In genomic region chr2:9310390-9310789, GRCh38 we compare ENCODE assay signal across 9 cellular contexts.
DNase-seq lines count a peak whose midpoint lies in the region; ATAC-seq and TF ChIP-seq lines count a peak whose summit lies in the region.
"Had no signal": no experiment of that assay in that cellular context is flagged by ENCODE, and none has a peak within 500 bp of the region (broad histone marks: within the 10 kb centered on the region; RNA-seq: fewer than 3 reads in every experiment).

No MANE protein-coding gene starts in this region.

- POLR2A ChIA-PET in BJ (lab: Charles Lee), result no interaction called here

- H2BK5ac ChIP-seq in trophoblast cell (ENCODE audit: low read depth, low read length, poor library complexity) (no peak overlapping the region), neuronal stem cell (ENCODE audit: low read length) (no peak overlapping the region)

- H3K9me3 ChIP-seq in SJCRH30 (replicated peaks) (no peaks in the 10 kb centered on the region), fibroblast of lung (ENCODE audit: control insufficient read depth, insufficient read depth, low read depth, low read length) (no peaks in the 10 kb centered on the region), trophoblast cell (ENCODE audit: insufficient read depth, low read depth, low read length) (no peaks in the 10 kb centered on the region), neuronal stem cell (replicated peaks in 1 of 2; ENCODE audit: control insufficient read depth in 2 of 2, insufficient read depth in 1 of 2, low read depth in 1 of 2, low read length in 2 of 2) (no peaks in the 10 kb centered on the region)

- H3K4me1 ChIP-seq in SJCRH30 (peaks cover 36% of the 10 kb centered on the region), fibroblast of lung (ENCODE audit: control insufficient read depth, extremely low read depth, insufficient read depth, low read length) (peaks cover 18% of the 10 kb centered on the region), trophoblast cell (ENCODE audit: control insufficient read depth in 1 of 2, insufficient read depth in 2 of 2, low read length in 2 of 2) (peaks cover 14 to 17% of the 10 kb centered on the region in 2 experiments), neuronal stem cell (ENCODE audit: control insufficient read depth in 2 of 2, insufficient read depth in 1 of 2, low read depth in 1 of 2, low read length in 2 of 2) (no peaks in the 10 kb centered on the region)

- H3K27me3 ChIP-seq in BJ (ENCODE audit: control insufficient read depth, insufficient read depth, low read length) (no peaks in the 10 kb centered on the region), SJCRH30 (no peaks in the 10 kb centered on the region), fibroblast of lung (ENCODE audit: control insufficient read depth, insufficient read depth, low read length) (no peaks in the 10 kb centered on the region), trophoblast cell (ENCODE audit: insufficient read depth, low read length) (no peaks in the 10 kb centered on the region), neuronal stem cell (ENCODE audit: control insufficient read depth in 3 of 3, insufficient read depth in 3 of 3, low read depth in 1 of 3, low read length in 3 of 3) (no peaks in the 10 kb centered on the region)

- H3K79me1 ChIP-seq in trophoblast cell (ENCODE audit: low read length) (no peaks in the 10 kb centered on the region), neuronal stem cell (ENCODE audit: low read depth, low read length) (peaks cover 3% of the 10 kb centered on the region)

- H3K4me1 Mint-ChIP-seq in activated T-cell treated with anti-CD3 and anti-CD28 coated beads, Interleukin-2, amount 50 U/mL, for 72 hours (ENCODE audit: low read depth), result no peaks in the 10 kb centered on the region
- H3K4me1 Mint-ChIP-seq: central memory CD8-positive, alpha-beta T cell had no signal

- ATAC-seq in GM18511 (IDR thresholded peaks at IDR 0.05; ENCODE audit: unreplicated experiment), result no peak
- ATAC-seq in activated T-cell treated with anti-CD3 and anti-CD28 coated beads, Interleukin-2, amount 50 U/mL, for 72 hours (replicated peaks in 1 of 2), result no peak

- H3K36me3 ChIP-seq in BJ (ENCODE audit: control insufficient read depth, insufficient read depth, low read length) (no peaks in the 10 kb centered on the region), SJCRH30 (peaks cover 2% of the 10 kb centered on the region; the same call in 1 of the 2 replicates), fibroblast of lung (ENCODE audit: control insufficient read depth, insufficient read depth, low read length) (no peaks in the 10 kb centered on the region), trophoblast cell (ENCODE audit: control insufficient read depth in 1 of 2, insufficient read depth in 2 of 2, low read length in 2 of 2) (no peaks in the 10 kb centered on the region), neuronal stem cell (replicated peaks in 1 of 2; ENCODE audit: control insufficient read depth in 2 of 2, insufficient read depth in 2 of 2, low read length in 2 of 2) (peaks cover 0 to 16% of the 10 kb centered on the region in 2 donors)

- H3K4me3 ChIP-seq in BJ (ENCODE audit: low read depth, low read length) (no peak overlapping the region), SJCRH30 (no peak overlapping the region), fibroblast of lung (replicated peaks in 1 of 4; ENCODE audit: control extremely low read depth in 1 of 4, insufficient read depth in 1 of 4, low read depth in 3 of 4, low read length in 4 of 4) (no peak overlapping the region), trophoblast cell (ENCODE audit: low read depth, low read length) (no peak overlapping the region), neuronal stem cell (ENCODE audit: low read length in 2 of 2) (no peak overlapping the region)

- H2BK15ac ChIP-seq in neuronal stem cell (ENCODE audit: low read length), result no peak overlapping the region

- no peaks in the 10 kb centered on the region for H3K36me3 Mint-ChIP-seq in activated T-cell treated with anti-CD3 and anti-CD28 coated beads, Interleukin-2, amount 50 U/mL, for 72 hours (ENCODE audit: insufficient read depth in 2 of 2)

- H4K20me1 ChIP-seq in fibroblast of lung (ENCODE audit: control insufficient read depth, extremely low read depth, insufficient read depth, low read length), result no peaks in the 10 kb centered on the region

- H2AFZ ChIP-seq in fibroblast of lung (ENCODE audit: low read length) (no peak overlapping the region), trophoblast cell (ENCODE audit: insufficient read depth, low read length, poor library complexity) (no peak overlapping the region), neuronal stem cell (ENCODE audit: low read length) (no peak overlapping the region)

- H2AK5ac ChIP-seq in trophoblast cell (ENCODE audit: low read length), result no peak overlapping the region
- no peak overlapping the region for H2AK5ac ChIP-seq in neuronal stem cell (ENCODE audit: low read depth, low read length)

- H3K4me2 ChIP-seq in fibroblast of lung (ENCODE audit: extremely low read depth, insufficient read depth, low read length) (peak overlapping the region; percentile 70), trophoblast cell (ENCODE audit: low read length) (peak overlapping the region; percentile 23), neuronal stem cell (ENCODE audit: insufficient read depth, low read length, poor library complexity, severe bottlenecking) (no peak overlapping the region)

- H3K79me2 ChIP-seq in fibroblast of lung (ENCODE audit: control insufficient read depth, insufficient read depth, low read length), result peaks cover 11% of the 10 kb centered on the region
- no peaks in the 10 kb centered on the region for H3K79me2 ChIP-seq in trophoblast cell (ENCODE audit: control insufficient read depth, insufficient read depth, low read length, poor library complexity)

- H3K14ac ChIP-seq in trophoblast cell (ENCODE audit: low read length) (no peak overlapping the region), neuronal stem cell (ENCODE audit: low read length) (no peak overlapping the region)

- H3K9ac ChIP-seq in fibroblast of lung (ENCODE audit: insufficient read depth, low read length), result no peak overlapping the region
- no peak overlapping the region for H3K9ac ChIP-seq in trophoblast cell (ENCODE audit: low read length)
- no peak overlapping the region for H3K9ac ChIP-seq in neuronal stem cell (ENCODE audit: low read depth, low read length, poor library complexity)

- H4K8ac ChIP-seq in trophoblast cell (ENCODE audit: low read depth, low read length) (no peak overlapping the region), neuronal stem cell (ENCODE audit: low read depth, low read length) (no peak overlapping the region)

- H3K4ac ChIP-seq in trophoblast cell (ENCODE audit: low read depth, low read length) (no peak overlapping the region), neuronal stem cell (ENCODE audit: low read length) (no peak overlapping the region)

- H3K27me3 Mint-ChIP-seq in activated T-cell treated with anti-CD3 and anti-CD28 coated beads, Interleukin-2, amount 50 U/mL, for 72 hours (ENCODE audit: low read depth), result peaks cover 5% of the 10 kb centered on the region

- TF ChIP-seq CTCF in BJ (IDR thresholded peaks at IDR 0.05; ENCODE audit: insufficient read depth, low read depth, low read length) (no peak), fibroblast of lung (conservative IDR thresholded peaks at IDR 0.05 in 1 of 2, IDR thresholded peaks at IDR 0.05 in 1 of 2; ENCODE audit: low read depth in 1 of 2, low read length in 2 of 2) (no peak)

- no peak overlapping the region for H3K18ac ChIP-seq in trophoblast cell (ENCODE audit: low read length)
- H3K18ac ChIP-seq in neuronal stem cell (ENCODE audit: low read length), result no peak overlapping the region

- H3K27ac Mint-ChIP-seq in activated T-cell treated with anti-CD3 and anti-CD28 coated beads, Interleukin-2, amount 50 U/mL, for 72 hours, result no peak overlapping the region

- H2BK12ac ChIP-seq in trophoblast cell (ENCODE audit: low read length) (no peak overlapping the region), neuronal stem cell (ENCODE audit: low read length) (no peak overlapping the region)

- H4K91ac ChIP-seq in trophoblast cell (ENCODE audit: low read depth, low read length) (no peak overlapping the region), neuronal stem cell (ENCODE audit: low read depth, low read length, poor library complexity) (no peak overlapping the region)

- H3K9me3 Mint-ChIP-seq in activated T-cell treated with anti-CD3 and anti-CD28 coated beads, Interleukin-2, amount 50 U/mL, for 72 hours, result no peaks in the 10 kb centered on the region
- H3K9me3 Mint-ChIP-seq: central memory CD8-positive, alpha-beta T cell had no signal

- H3K27ac ChIP-seq in SJCRH30 (peak overlapping the region; percentile 58), fibroblast of lung (ENCODE audit: insufficient read depth, low read length) (peak overlapping the region; percentile 70), trophoblast cell (ENCODE audit: low read depth, low read length) (peak overlapping the region; percentile 2), neuronal stem cell (replicated peaks; ENCODE audit: low read length) (no peak overlapping the region)

- H4K12ac ChIP-seq in trophoblast cell (ENCODE audit: low read depth, low read length), result no peak overlapping the region

- H3K23ac ChIP-seq in trophoblast cell (ENCODE audit: low read length), result no peak overlapping the region
- no peak overlapping the region for H3K23ac ChIP-seq in neuronal stem cell (ENCODE audit: low read depth, low read length, poor library complexity)

- H2BK120ac ChIP-seq in trophoblast cell (ENCODE audit: insufficient read depth, low read length, poor library complexity) (no peak overlapping the region), neuronal stem cell (ENCODE audit: low read depth, low read length) (no peak overlapping the region)

- CTCF ChIA-PET in BJ (lab: Yijun Ruan, JAX), result interaction anchor here (0.8 to 1.5 kb wide), 6 partner anchors 10 to 167 kb away, joined by 3 to 6 read pairs (median 4); partner anchors contain the start of gene ASAP2

- DNase-seq in BJ (ENCODE audit: low read depth) (peak; percentile 73), SJCRH30 (peak; percentile 54 to 59), fibroblast of lung (ENCODE audit: low read depth in 2 of 2) (peak; percentile 83 to 94), trophoblast cell (peak in 1 of 2 donors; percentile 12), neuronal stem cell (ENCODE audit: low spot score) (no peak), OCI-M1 (lab: John Stamatoyannopoulos, UW) (no peak)
- DNase-seq in activated T-cell treated with anti-CD3 and anti-CD28 coated beads, Interleukin-2, amount 50 U/mL, for 72 hours, result no peak

- no peak overlapping the region for H3K4me3 Mint-ChIP-seq in activated T-cell treated with anti-CD3 and anti-CD28 coated beads, Interleukin-2, amount 50 U/mL, for 72 hours
- H3K4me3 Mint-ChIP-seq: central memory CD8-positive, alpha-beta T cell had no signal

Comparison
In these comparisons a context has a peak if more than half of its experiments do, and no peak if none do; other contexts are left out.
1. DNase-seq: peak in BJ (single experiment), SJCRH30 (2 of 2) and fibroblast of lung (2 of 2); none in neuronal stem cell (single experiment), OCI-M1 (single experiment) and activated T-cell treated with anti-CD3 and anti-CD28 coated beads, Interleukin-2, amount 50 U/mL, for 72 hours (0 of 2).